1 cellular context compared by ENCODE assay signal in genomic region chr17:64056269-64057005, GRCh38.
TF ChIP-seq lines count a peak whose summit lies in the region.

No MANE protein-coding gene starts in this region.

TF ChIP-seq in GM12878, 131 proteins besides CTCF, POLR2A, EP300 and RAD21 (continued from another document and continues in another):
- TF ChIP-seq CBX5 (IDR thresholded peaks at IDR 0.05; ENCODE audit: low read depth) (no peak), POLR2AphosphoS5 (IDR thresholded peaks at IDR 0.05; ENCODE audit: low read length) (no peak), E4F1 (IDR thresholded peaks at IDR 0.05; ENCODE audit: borderline replicate concordance, partially characterized antibody) (no peak), CREB1 (IDR thresholded peaks at IDR 0.05; ENCODE audit: low read depth) (0 out of 2 replicates have a peak, but pooled peaks have one; percentile 23), MTA3 (IDR thresholded peaks at IDR 0.05; ENCODE audit: borderline replicate concordance, low read length) (0 out of 2 replicates have a peak, but pooled peaks have one; percentile 26), NFXL1 (IDR thresholded peaks at IDR 0.05; ENCODE audit: borderline replicate concordance) (no peak), PAX5 (IDR thresholded peaks at IDR 0.05; ENCODE audit: borderline replicate concordance, low read depth, low read length) (no peak), MTA2 (IDR thresholded peaks at IDR 0.05; ENCODE audit: low read depth) (peak; percentile 59; the same call in 1 of the 2 replicates), ZNF274 (IDR thresholded peaks at IDR 0.05; ENCODE audit: insufficient read depth, insufficient read length) (no peak), CBX3 (IDR thresholded peaks at IDR 0.05; ENCODE audit: borderline replicate concordance, low read depth) (no peak), MEF2A (IDR thresholded peaks at IDR 0.05; ENCODE audit: insufficient read depth, low read depth, low read length) (no peak), HDGF (IDR thresholded peaks at IDR 0.05) (no peak), TCF12 (IDR thresholded peaks at IDR 0.05; ENCODE audit: low read depth, low read length) (no peak), SUPT20H (IDR thresholded peaks at IDR 0.05; ENCODE audit: borderline replicate concordance, control insufficient read depth, low read depth, low read length) (no peak), IKZF1 (conservative IDR thresholded peaks at IDR 0.05) (peak; percentile 84), PAX8 (IDR thresholded peaks at IDR 0.05) (no peak), NBN (IDR thresholded peaks at IDR 0.05) (no peak), SREBF1 (IDR thresholded peaks at IDR 0.05; ENCODE audit: low read length) (no peak), ZNF622 (IDR thresholded peaks at IDR 0.05) (no peak), ZSCAN29 (IDR thresholded peaks at IDR 0.05) (no peak), FOS (IDR thresholded peaks at IDR 0.05; ENCODE audit: borderline replicate concordance, extremely low read depth, insufficient read length) (no peak), ZNF592 (IDR thresholded peaks at IDR 0.05) (no peak), JUNB (IDR thresholded peaks at IDR 0.05) (peak; percentile 62), NKRF (conservative IDR thresholded peaks at IDR 0.05) (no peak), NR2F1 (conservative IDR thresholded peaks at IDR 0.05) (peak; percentile 59; the same call in 1 of the 2 replicates), SKIL (IDR thresholded peaks at IDR 0.05; ENCODE audit: low read depth, poor library complexity, severe bottlenecking) (no peak), KDM1A (IDR thresholded peaks at IDR 0.05; ENCODE audit: borderline replicate concordance) (no peak), ELK1 (IDR thresholded peaks at IDR 0.05; ENCODE audit: low read depth, low read length) (no peak), MXI1 (IDR thresholded peaks at IDR 0.05; ENCODE audit: low read depth, low read length) (no peak), STAT1 (conservative IDR thresholded peaks at IDR 0.05) (no peak), ATF7 (IDR thresholded peaks at IDR 0.05; ENCODE audit: low read depth) (peak; percentile 97), CHD2 (IDR thresholded peaks at IDR 0.05; ENCODE audit: borderline replicate concordance, low read depth, low read length) (no peak), TCF7 (IDR thresholded peaks at IDR 0.05; ENCODE audit: borderline replicate concordance) (no peak), SREBF2 (IDR thresholded peaks at IDR 0.05; ENCODE audit: low read length) (no peak), SMAD1 (IDR thresholded peaks at IDR 0.05; ENCODE audit: low read depth, partially characterized antibody) (no peak), RUNX3 (IDR thresholded peaks at IDR 0.05; ENCODE audit: low read length) (peak; percentile 68), ZBTB40 (IDR thresholded peaks at IDR 0.05; ENCODE audit: borderline replicate concordance) (no peak), ZBTB4 (CRISPR knock-in tag; IDR thresholded peaks at IDR 0.05) (no peak), SPI1 (IDR thresholded peaks at IDR 0.05; ENCODE audit: borderline replicate concordance, insufficient read depth, low read depth, low read length) (no peak), RB1 (IDR thresholded peaks at IDR 0.05; ENCODE audit: borderline replicate concordance) (no peak), SMAD5 (IDR thresholded peaks at IDR 0.05; ENCODE audit: low read depth) (no peak), EZH2 (IDR thresholded peaks at IDR 0.05; ENCODE audit: borderline replicate concordance, control insufficient read depth, low read depth, low read length) (no peak), FOXM1 (IDR thresholded peaks at IDR 0.05; ENCODE audit: low read depth, low read length) (no peak), IRF3 (IDR thresholded peaks at IDR 0.05) (no peak), SIN3A (IDR thresholded peaks at IDR 0.05; ENCODE audit: low read depth, low read length) (no peak), BHLHE40 (IDR thresholded peaks at IDR 0.05; ENCODE audit: borderline replicate concordance in 1 of 2, low read depth in 2 of 2, low read length in 1 of 2) (peak; percentile 61 to 75; a peak in 3 of 4 replicates)
